ENCODE assay signal across 8 cellular contexts in genomic region chr17:50480142-50480764, GRCh38. TPM values are rescaled to one million over a fixed set of nuclear protein-coding genes. Genes with fewer than 3 reads are reported as not detected.
DNase-seq lines count a peak whose midpoint lies in the region; ATAC-seq and TF ChIP-seq lines count a peak whose summit lies in the region.

No MANE protein-coding gene starts in this region.

- intact Hi-C loops in activated CD8-positive, alpha-beta T cell treated with anti-CD3 and anti-CD28 coated beads for 36 hours (cut with micrococcal nuclease): loop anchor here (5.0 to 10.0 kb wide), 2 partner anchors 62 to 145 kb away; no protein-coding TSS in a partner anchor
- intact Hi-C loops in lower lobe of right lung (cut with DNase I): no loop called here

- no peak for ATAC-seq in activated T-cell treated with anti-CD3 and anti-CD28 coated beads, Interleukin-2, amount 50 U/mL, for 4 hours
- ATAC-seq in activated CD8-positive, alpha-beta T cell treated with anti-CD3 and anti-CD28 coated beads for 36 hours: no peak
- ATAC-seq in lower lobe of right lung (no peak), thoracic aorta (ENCODE audit: insufficient number of reproducible peaks, low FRiP score, low read depth) (no peak), GM21528 (IDR thresholded peaks at IDR 0.05; ENCODE audit: low FRiP score, unreplicated experiment) (no peak)

- CTCF ChIA-PET in activated CD8-positive, alpha-beta T cell treated with anti-CD3 and anti-CD28 coated beads for 36 hours (lab: Charles Lee): interaction anchor here (0.8 to 4.1 kb wide), 13 partner anchors 18 to 180 kb away, joined by 3 to 40 read pairs (median 5); partner anchors contain the start of gene CACNA1G

- H3K4me3 ChIP-seq in lower lobe of right lung (peak overlapping the region; percentile 91), thoracic aorta (peak overlapping the region; percentile 95)

- H3K27ac Mint-ChIP-seq in activated CD8-positive, alpha-beta T cell treated with anti-CD3 and anti-CD28 coated beads for 36 hours: no peak overlapping the region

- H3K4me1 ChIP-seq in lower lobe of right lung (peaks cover 39% of the 10 kb centered on the region), thoracic aorta (ENCODE audit: control insufficient read depth in 1 of 2, low read depth in 2 of 2) (peaks cover 14 to 30% of the 10 kb centered on the region in 2 donors)

- TF ChIP-seq CTCF in activated CD8-positive, alpha-beta T cell treated with anti-CD3 and anti-CD28 coated beads for 36 hours (IDR thresholded peaks at IDR 0.05): no peak
- TF ChIP-seq CTCF in lower lobe of right lung (IDR thresholded peaks at IDR 0.05) (no peak), thoracic aorta (IDR thresholded peaks at IDR 0.05) (no peak)

- peak overlapping the region; percentile 90 for H3K4me3 Mint-ChIP-seq in activated T-cell treated with anti-CD3 and anti-CD28 coated beads, Interleukin-2, amount 50 U/mL, for 4 hours
- H3K4me3 Mint-ChIP-seq in activated CD8-positive, alpha-beta T cell treated with anti-CD3 and anti-CD28 coated beads for 36 hours: peak overlapping the region; percentile 89

- H3K9me3 ChIP-seq in lower lobe of right lung: no peaks in the 10 kb centered on the region
- H3K9me3 ChIP-seq in thoracic aorta: no peaks in the 10 kb centered on the region

- H3K27me3 Mint-ChIP-seq in activated T-cell treated with anti-CD3 and anti-CD28 coated beads, Interleukin-2, amount 50 U/mL, for 4 hours (ENCODE audit: low read depth): peaks cover 4% of the 10 kb centered on the region
- H3K27me3 Mint-ChIP-seq in activated CD8-positive, alpha-beta T cell treated with anti-CD3 and anti-CD28 coated beads for 36 hours: peaks cover 3% of the 10 kb centered on the region

- POLR2A ChIA-PET in activated CD8-positive, alpha-beta T cell treated with anti-CD3 and anti-CD28 coated beads for 36 hours (lab: Charles Lee): interaction anchor here (0.7 to 2.9 kb wide), 9 partner anchors 12 to 98 kb away, joined by 3 to 15 read pairs (median 4); partner anchors contain the start of genes CACNA1G, CHAD and LRRC59

- H3K36me3 Mint-ChIP-seq in activated T-cell treated with anti-CD3 and anti-CD28 coated beads, Interleukin-2, amount 50 U/mL, for 4 hours (ENCODE audit: insufficient read depth): peaks cover 16% of the 10 kb centered on the region
- H3K36me3 Mint-ChIP-seq in activated CD8-positive, alpha-beta T cell treated with anti-CD3 and anti-CD28 coated beads for 36 hours (ENCODE audit: low read depth): peaks cover 21% of the 10 kb centered on the region

- DNase-seq in activated T-cell treated with anti-CD3 and anti-CD28 coated beads, Interleukin-2, amount 50 U/mL, for 4 hours: no peak
- DNase-seq in activated T-cell treated with anti-CD3 and anti-CD28 coated beads, Interleukin-2, amount 50 U/mL, for 1 hour: no peak
- DNase-seq in activated CD8-positive, alpha-beta T cell treated with anti-CD3 and anti-CD28 coated beads for 36 hours: no peak
- no peak for DNase-seq in lower lobe of right lung
- no peak for DNase-seq in thoracic aorta (ENCODE audit: low spot score)
- DNase-seq in D341Med (ENCODE audit: low spot score): no peak
- DNase-seq in NCI-H226: no peak

- H3K27me3 ChIP-seq in lower lobe of right lung (ENCODE audit: low read depth) (no peaks in the 10 kb centered on the region), thoracic aorta (replicated peaks; ENCODE audit: insufficient read depth) (no peaks in the 10 kb centered on the region)

- H3K36me3 ChIP-seq in lower lobe of right lung (peaks cover 36% of the 10 kb centered on the region), thoracic aorta (peaks cover 16% of the 10 kb centered on the region)

- no peak overlapping the region for H3K27ac ChIP-seq in lower lobe of right lung
- no peak overlapping the region for H3K27ac ChIP-seq in thoracic aorta

- peaks cover 26% of the 10 kb centered on the region for H3K4me1 Mint-ChIP-seq in activated T-cell treated with anti-CD3 and anti-CD28 coated beads, Interleukin-2, amount 50 U/mL, for 4 hours (ENCODE audit: low read depth)
- H3K4me1 Mint-ChIP-seq in activated CD8-positive, alpha-beta T cell treated with anti-CD3 and anti-CD28 coated beads for 36 hours (ENCODE audit: low read depth): peaks cover 22% of the 10 kb centered on the region

- no peaks in the 10 kb centered on the region for H3K9me3 Mint-ChIP-seq in activated T-cell treated with anti-CD3 and anti-CD28 coated beads, Interleukin-2, amount 50 U/mL, for 4 hours
- H3K9me3 Mint-ChIP-seq in activated CD8-positive, alpha-beta T cell treated with anti-CD3 and anti-CD28 coated beads for 36 hours: no peaks in the 10 kb centered on the region

RNA-seq across cellular contexts. Expression of gene RSAD1, which starts 1.6 kb away (rescaled TPM):
- total RNA-seq in activated T-cell treated with anti-CD3 and anti-CD28 coated beads, Interleukin-2, amount 50 U/mL, for 4 hours: 10 to 100 TPM; 59.9 to 67.7 (median 67.4) TPM
- 10 to 100 TPM; 39.2 to 40.7 TPM for total RNA-seq in activated CD8-positive, alpha-beta T cell treated with anti-CD3 and anti-CD28 coated beads for 36 hours
- 29.2 TPM for total RNA-seq in lower lobe of right lung
- total RNA-seq in thoracic aorta: 10 to 100 TPM; 21.4 to 35.3 TPM

RNA-seq across cellular contexts. Expression of gene CHAD, which starts 11.6 kb away (rescaled TPM):
- not detected for total RNA-seq in activated T-cell treated with anti-CD3 and anti-CD28 coated beads, Interleukin-2, amount 50 U/mL, for 4 hours
- total RNA-seq in activated CD8-positive, alpha-beta T cell treated with anti-CD3 and anti-CD28 coated beads for 36 hours: not detected
- total RNA-seq in lower lobe of right lung (not detected), thoracic aorta (not detected)

RNA-seq across cellular contexts. Expression of gene MYCBPAP, which starts 28.0 kb away (rescaled TPM):
- total RNA-seq in activated T-cell treated with anti-CD3 and anti-CD28 coated beads, Interleukin-2, amount 50 U/mL, for 4 hours: under 1 TPM; 0.26 to 0.49 (median 0.30) TPM
- total RNA-seq in activated CD8-positive, alpha-beta T cell treated with anti-CD3 and anti-CD28 coated beads for 36 hours: 1 to 10 TPM; 6.7 to 6.9 TPM
- total RNA-seq in lower lobe of right lung (3.8 TPM), thoracic aorta (under 1 TPM; 0.56 to 0.68 TPM)

RNA-seq across cellular contexts. Expression of gene EPN3, which starts 52.3 kb away (rescaled TPM):
- total RNA-seq in activated T-cell treated with anti-CD3 and anti-CD28 coated beads, Interleukin-2, amount 50 U/mL, for 4 hours: under 1 TPM in 1 of 3 donors, not detected in 2; 0.30 TPM
- total RNA-seq in activated CD8-positive, alpha-beta T cell treated with anti-CD3 and anti-CD28 coated beads for 36 hours: not detected
- total RNA-seq in lower lobe of right lung (1.5 TPM), thoracic aorta (1 to 10 TPM in 1 of 2 donors, not detected in 1; 1.4 TPM)

RNA-seq across cellular contexts. Expression of gene ACSF2, which starts 54.2 kb away (rescaled TPM):
- total RNA-seq in activated T-cell treated with anti-CD3 and anti-CD28 coated beads, Interleukin-2, amount 50 U/mL, for 4 hours: 1 to 10 TPM; 3.7 to 4.3 (median 4.3) TPM
- total RNA-seq in activated CD8-positive, alpha-beta T cell treated with anti-CD3 and anti-CD28 coated beads for 36 hours: 10 to 100 TPM; 14.5 to 17.5 TPM
- total RNA-seq in lower lobe of right lung (70.4 TPM), thoracic aorta (10 to 100 TPM; 11.1 to 41.6 TPM)
